ENCODE assay signal across 8 cellular contexts in genomic region chr4:81913427-81913878, GRCh38.
DNase-seq lines count a peak whose midpoint lies in the region; ATAC-seq, FAIRE-seq and TF ChIP-seq lines count a peak whose summit lies in the region.

No MANE protein-coding gene starts in this region.

- FAIRE-seq in HTR-8/SVneo (lab: Jason Lieb, UNC), result no peak

- in situ Hi-C loops in astrocyte of the spinal cord (cut with HindIII; ENCODE audit: low sequenced_read_pairs), result no loop called here

- peak; percentile 89 for ATAC-seq in GM21367 (IDR thresholded peaks at IDR 0.05; ENCODE audit: unreplicated experiment)

- TF ChIP-seq CTCF in astrocyte of the spinal cord (IDR thresholded peaks at IDR 0.05; ENCODE audit: low read depth, low read length) (peak; percentile 46), kidney epithelial cell (IDR thresholded peaks at IDR 0.05; ENCODE audit: insufficient read depth, low read length, poor library complexity, severe bottlenecking) (peak; percentile 85)

- DNase-seq in EH (ENCODE audit: low read depth) (peak; percentile 43), HTR-8/SVneo (ENCODE audit: insufficient read length, low spot score) (peak; percentile 2), T-helper 2 cell (peak in 3 of 5 experiments; percentile 7 to 60 (median 9)), astrocyte of the spinal cord (ENCODE audit: low read depth, low spot score) (peak; percentile 1), kidney epithelial cell (ENCODE audit: low read depth) (no peak), NCI-H774 (lab: John Stamatoyannopoulos, UW) (no peak)
- peak; percentile 3 for DNase-seq in stimulated activated CD8-positive, alpha-beta memory T cell treated with anti-CD3 and anti-CD28 coated beads, Interleukin-15, amount 100 ng/mL, for 1 hour (ENCODE audit: low read depth)

- no peaks in the 10 kb centered on the region for H3K27me3 ChIP-seq in kidney epithelial cell (ENCODE audit: control insufficient read depth, insufficient read depth, low read length)

- H3K4me3 ChIP-seq in astrocyte of the spinal cord (ENCODE audit: low read depth, low read length) (no peak overlapping the region), kidney epithelial cell (ENCODE audit: low read depth, low read length) (no peak overlapping the region)

- H3K36me3 ChIP-seq in kidney epithelial cell (ENCODE audit: control insufficient read depth, insufficient read depth, low read length), result no peaks in the 10 kb centered on the region

Comparison
In these comparisons a context has a peak if more than half of its experiments do, and no peak if none do; other contexts are left out.
1. DNase-seq: peak in EH (single experiment), HTR-8/SVneo (single experiment), T-helper 2 cell (3 of 5), astrocyte of the spinal cord (single experiment) and stimulated activated CD8-positive, alpha-beta memory T cell treated with anti-CD3 and anti-CD28 coated beads, Interleukin-15, amount 100 ng/mL, for 1 hour (single experiment); none in kidney epithelial cell (single experiment) and NCI-H774 (single experiment).